ENCODE assay signal across 8 cellular contexts in the genomic region with DNA sequence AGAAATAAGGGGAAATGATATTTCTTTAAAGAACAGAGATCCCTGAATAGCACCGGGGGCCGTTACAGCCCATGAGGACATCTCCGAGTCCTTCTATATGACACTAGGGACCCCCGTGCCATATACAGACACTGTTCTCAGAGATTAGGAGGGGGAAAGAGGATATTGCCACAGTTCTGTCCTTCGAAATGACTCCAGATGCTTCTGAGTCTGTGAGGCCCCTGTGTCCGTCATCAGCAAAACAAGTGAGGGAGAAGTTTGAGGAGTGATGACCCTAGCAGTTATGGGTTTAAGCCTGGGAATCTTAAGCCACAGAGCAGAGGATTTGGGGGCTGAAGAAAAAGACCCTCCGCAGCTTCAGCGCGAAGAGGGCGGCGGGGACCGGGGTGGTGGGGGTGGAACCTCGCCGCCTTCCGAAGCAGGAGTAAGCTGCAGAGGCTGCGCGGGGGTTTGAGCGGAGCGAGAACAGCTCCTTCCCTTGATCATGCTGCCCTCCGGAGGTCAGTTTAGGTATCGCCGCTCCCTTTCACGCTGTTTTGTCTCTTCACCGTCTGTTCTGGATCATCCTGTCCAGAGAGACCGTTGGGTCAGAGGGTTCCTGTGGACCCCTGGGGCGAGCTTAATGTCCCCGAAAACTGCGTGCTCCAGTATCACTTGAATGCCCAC. TPM values are rescaled to one million over a fixed set of nuclear protein-coding genes. Genes with fewer than 3 reads are reported as not detected.
DNase-seq lines count a peak whose midpoint lies in the region; ATAC-seq and TF ChIP-seq lines count a peak whose summit lies in the region.

No MANE protein-coding gene starts in this region.

- no peaks in the 10 kb centered on the region for H3K9me2 ChIP-seq in Karpas-422 (replicated peaks; ENCODE audit: insufficient read depth, low read length)

- peak overlapping the region; percentile 73 for H3K4me3 ChIP-seq in Karpas-422 (ENCODE audit: low read length)
- H3K4me3 ChIP-seq in esophagus (ENCODE audit: low read depth in 1 of 2, low read length in 2 of 2) = peak overlapping the region; percentile 35 to 51
- peak overlapping the region; percentile 73 to 83 for H3K4me3 ChIP-seq in mucosa of rectum (ENCODE audit: low read length in 2 of 2)

- H3K4me3 Mint-ChIP-seq in activated T-cell treated with anti-CD3 and anti-CD28 coated beads, Interleukin-2, amount 50 U/mL, for 4 hours = peak overlapping the region; percentile 89

- H3K9ac ChIP-seq in Karpas-422 (ENCODE audit: low read length) (peak overlapping the region; percentile 73), mucosa of rectum (ENCODE audit: low read depth in 1 of 2, low read length in 2 of 2) (peak overlapping the region; percentile 81 to 85)

- peak; percentile 42 for ATAC-seq in GM21367 (IDR thresholded peaks at IDR 0.05; ENCODE audit: unreplicated experiment)
- peak; percentile 42 to 44 for ATAC-seq in activated T-cell treated with anti-CD3 and anti-CD28 coated beads, Interleukin-2, amount 50 U/mL, for 4 hours

- H3K36me3 ChIP-seq in Karpas-422 (ENCODE audit: insufficient read depth, low read length) = peaks cover 7% of the 10 kb centered on the region; the same call in 1 of the 2 replicates
- peaks cover 0 to 4% of the 10 kb centered on the region in 2 donors for H3K36me3 ChIP-seq in esophagus (ENCODE audit: control insufficient read depth in 2 of 2, insufficient read depth in 2 of 2, low read length in 1 of 2)
- H3K36me3 ChIP-seq in mucosa of rectum (ENCODE audit: control insufficient read depth in 2 of 2, insufficient read depth in 2 of 2, low read length in 2 of 2) = peaks cover 0 to 14% of the 10 kb centered on the region in 2 donors

- H3K9me3 ChIP-seq in Karpas-422 (ENCODE audit: low read length) = no peaks in the 10 kb centered on the region
- no peaks in the 10 kb centered on the region for H3K9me3 ChIP-seq in esophagus (ENCODE audit: control insufficient read depth in 2 of 2, insufficient read depth in 1 of 2, low read depth in 1 of 2, low read length in 1 of 2)
- no peaks in the 10 kb centered on the region for H3K9me3 ChIP-seq in mucosa of rectum (ENCODE audit: control insufficient read depth in 2 of 2, low read length in 2 of 2)

- peaks cover 11% of the 10 kb centered on the region for H3K36me3 Mint-ChIP-seq in activated T-cell treated with anti-CD3 and anti-CD28 coated beads, Interleukin-2, amount 50 U/mL, for 4 hours (ENCODE audit: insufficient read depth)

- peaks cover 17% of the 10 kb centered on the region for H3K79me2 ChIP-seq in Karpas-422 (ENCODE audit: low read length)

- no peaks in the 10 kb centered on the region for H3K27me3 Mint-ChIP-seq in activated T-cell treated with anti-CD3 and anti-CD28 coated beads, Interleukin-2, amount 50 U/mL, for 4 hours (ENCODE audit: low read depth)

- H3K4me2 ChIP-seq in Karpas-422 (ENCODE audit: low read depth, low read length, poor library complexity, severe bottlenecking) = peak overlapping the region; percentile 94

- H3K27me3 ChIP-seq in Karpas-422 (ENCODE audit: low read length) (no peaks in the 10 kb centered on the region), esophagus (ENCODE audit: control insufficient read depth in 1 of 2, insufficient read depth in 2 of 2, low read length in 2 of 2) (no peaks in the 10 kb centered on the region), mucosa of rectum (ENCODE audit: control insufficient read depth in 2 of 2, insufficient read depth in 2 of 2, low read length in 2 of 2) (no peaks in the 10 kb centered on the region)

- H3K4me1 Mint-ChIP-seq in activated T-cell treated with anti-CD3 and anti-CD28 coated beads, Interleukin-2, amount 50 U/mL, for 4 hours (ENCODE audit: low read depth) = peaks cover 36% of the 10 kb centered on the region

- H3K4me1 ChIP-seq in Karpas-422 (ENCODE audit: low read length) (peaks cover 24% of the 10 kb centered on the region), esophagus (ENCODE audit: control insufficient read depth in 2 of 2, insufficient read depth in 2 of 2, low read length in 1 of 2) (peaks cover 7 to 12% of the 10 kb centered on the region in 2 donors), mucosa of rectum (ENCODE audit: control insufficient read depth in 2 of 2, insufficient read depth in 2 of 2, low read length in 2 of 2) (peaks cover 17 to 21% of the 10 kb centered on the region in 2 donors)

- H4K20me1 ChIP-seq in Karpas-422 (ENCODE audit: insufficient read depth, low read depth, low read length) = no peaks in the 10 kb centered on the region

- peak; percentile 91 for DNase-seq in Ammon's horn (ENCODE audit: low spot score)
- DNase-seq in Karpas-422 = peak; percentile 96
- DNase-seq in activated T-cell treated with anti-CD3 and anti-CD28 coated beads, Interleukin-2, amount 50 U/mL, for 4 hours = peak; percentile 92
- DNase-seq in stimulated activated CD8-positive, alpha-beta memory T cell treated with anti-CD3 and anti-CD28 coated beads, Interleukin-4, amount 100 ng/mL, for 24 hours (ENCODE audit: low read depth) = peak; percentile 86

- H3K9me3 Mint-ChIP-seq in activated T-cell treated with anti-CD3 and anti-CD28 coated beads, Interleukin-2, amount 50 U/mL, for 4 hours = no peaks in the 10 kb centered on the region

- H2AFZ ChIP-seq in Karpas-422 (ENCODE audit: low read length) = peak overlapping the region; percentile 100

- 2% methylated on average over 28 of the region's 28 CpGs for WGBS in esophagus, 2 donors

- H3K27ac ChIP-seq in Karpas-422 (ENCODE audit: low read length) (peak overlapping the region; percentile 42), esophagus (ENCODE audit: low read depth in 2 of 2, low read length in 1 of 2) (peak overlapping the region; percentile 85 to 97), mucosa of rectum (ENCODE audit: low read depth in 2 of 2, low read length in 2 of 2) (peak overlapping the region; percentile 85 to 93)

TF ChIP-seq in PFSK-1, 5 proteins besides CTCF, POLR2A, EP300 and RAD21:
- TF ChIP-seq TAF1 (IDR thresholded peaks at IDR 0.05; ENCODE audit: borderline replicate concordance, insufficient read depth, low read length) (no peak), FOXP2 (optimal IDR thresholded peaks at IDR 0.05; ENCODE audit: borderline replicate concordance, extremely low read depth, extremely low read length, insufficient read depth) (peak; percentile 27), POLR2AphosphoS5 (IDR thresholded peaks at IDR 0.05; ENCODE audit: low read depth, low read length) (no peak), SIN3A (IDR thresholded peaks at IDR 0.05; ENCODE audit: borderline replicate concordance, insufficient read depth, low read length) (0 out of 2 replicates have a peak, but pooled peaks have one; percentile 53)
- TF ChIP-seq, protein P1, sequence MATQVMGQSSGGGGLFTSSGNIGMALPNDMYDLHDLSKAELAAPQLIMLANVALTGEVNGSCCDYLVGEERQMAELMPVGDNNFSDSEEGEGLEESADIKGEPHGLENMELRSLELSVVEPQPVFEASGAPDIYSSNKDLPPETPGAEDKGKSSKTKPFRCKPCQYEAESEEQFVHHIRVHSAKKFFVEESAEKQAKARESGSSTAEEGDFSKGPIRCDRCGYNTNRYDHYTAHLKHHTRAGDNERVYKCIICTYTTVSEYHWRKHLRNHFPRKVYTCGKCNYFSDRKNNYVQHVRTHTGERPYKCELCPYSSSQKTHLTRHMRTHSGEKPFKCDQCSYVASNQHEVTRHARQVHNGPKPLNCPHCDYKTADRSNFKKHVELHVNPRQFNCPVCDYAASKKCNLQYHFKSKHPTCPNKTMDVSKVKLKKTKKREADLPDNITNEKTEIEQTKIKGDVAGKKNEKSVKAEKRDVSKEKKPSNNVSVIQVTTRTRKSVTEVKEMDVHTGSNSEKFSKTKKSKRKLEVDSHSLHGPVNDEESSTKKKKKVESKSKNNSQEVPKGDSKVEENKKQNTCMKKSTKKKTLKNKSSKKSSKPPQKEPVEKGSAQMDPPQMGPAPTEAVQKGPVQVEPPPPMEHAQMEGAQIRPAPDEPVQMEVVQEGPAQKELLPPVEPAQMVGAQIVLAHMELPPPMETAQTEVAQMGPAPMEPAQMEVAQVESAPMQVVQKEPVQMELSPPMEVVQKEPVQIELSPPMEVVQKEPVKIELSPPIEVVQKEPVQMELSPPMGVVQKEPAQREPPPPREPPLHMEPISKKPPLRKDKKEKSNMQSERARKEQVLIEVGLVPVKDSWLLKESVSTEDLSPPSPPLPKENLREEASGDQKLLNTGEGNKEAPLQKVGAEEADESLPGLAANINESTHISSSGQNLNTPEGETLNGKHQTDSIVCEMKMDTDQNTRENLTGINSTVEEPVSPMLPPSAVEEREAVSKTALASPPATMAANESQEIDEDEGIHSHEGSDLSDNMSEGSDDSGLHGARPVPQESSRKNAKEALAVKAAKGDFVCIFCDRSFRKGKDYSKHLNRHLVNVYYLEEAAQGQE (IDR thresholded peaks at IDR 0.05; ENCODE audit: insufficient read depth in 1 of 2, low read depth in 2 of 2, low read length in 2 of 2) = no peak
TF ChIP-seq in PFSK-1: peak in this region for 2.

RNA-seq across cellular contexts. Expression of a gene that starts 23.6 kb away (rescaled TPM):
- 21.6 and 76.5 TPM in 2 replicates for total RNA-seq in Karpas-422 (2014; rRNA removed; shearing (Covaris generic); ENCODE audit: low replicate concordance)
- 41.8 TPM for polyA plus RNA-seq in PFSK-1 (2012; ENCODE audit: insufficient read length, low read depth)
- total RNA-seq in activated T-cell treated with anti-CD3 and anti-CD28 coated beads, Interleukin-2, amount 50 U/mL, for 4 hours = 10 to 100 TPM; 51.2 to 65.4 (median 63.5) TPM
- 10 to 100 TPM; 44.9 to 48.9 TPM for polyA plus RNA-seq in esophagus

RNA-seq across cellular contexts. Expression of a gene that starts 23.8 kb away (rescaled TPM):
- 7,996 and 13,063 TPM in 2 replicates for total RNA-seq in Karpas-422 (2014; rRNA removed; shearing (Covaris generic); ENCODE audit: low replicate concordance)
- polyA plus RNA-seq in PFSK-1 (2012; ENCODE audit: insufficient read length, low read depth) = 7,537 TPM
- total RNA-seq in activated T-cell treated with anti-CD3 and anti-CD28 coated beads, Interleukin-2, amount 50 U/mL, for 4 hours = 1,000 to 10,000 TPM; 4,231 to 4,415 (median 4,409) TPM
- polyA plus RNA-seq in esophagus = 1,000 to 10,000 TPM; 7,154 to 7,464 TPM

RNA-seq across cellular contexts. Expression of a gene that starts 28.8 kb away (rescaled TPM):
- 3.4 and 16.2 TPM in 2 replicates for total RNA-seq in Karpas-422 (2014; rRNA removed; shearing (Covaris generic); ENCODE audit: low replicate concordance)
- 0.75 TPM for polyA plus RNA-seq in PFSK-1 (2012; ENCODE audit: insufficient read length, low read depth)
- 1 to 10 TPM; 2.6 to 3.8 (median 3.7) TPM for total RNA-seq in activated T-cell treated with anti-CD3 and anti-CD28 coated beads, Interleukin-2, amount 50 U/mL, for 4 hours
- polyA plus RNA-seq in esophagus = 10 to 100 TPM; 21.1 to 27.2 TPM

RNA-seq across cellular contexts. Expression of a gene that starts 39.8 kb away (rescaled TPM):
- 14.2 and 38.7 TPM in 2 replicates for total RNA-seq in Karpas-422 (2014; rRNA removed; shearing (Covaris generic); ENCODE audit: low replicate concordance)
- 74.5 TPM for polyA plus RNA-seq in PFSK-1 (2012; ENCODE audit: insufficient read length, low read depth)
- total RNA-seq in activated T-cell treated with anti-CD3 and anti-CD28 coated beads, Interleukin-2, amount 50 U/mL, for 4 hours = 10 to 100 TPM; 64.7 to 66.5 (median 66.3) TPM
- 10 to 100 TPM; 26.7 to 32.4 TPM for polyA plus RNA-seq in esophagus

RNA-seq across cellular contexts. Expression of a gene that starts 40.9 kb away (rescaled TPM):
- total RNA-seq in Karpas-422 (2014; rRNA removed; shearing (Covaris generic); ENCODE audit: low replicate concordance) = 59.6 and 91.1 TPM in 2 replicates
- polyA plus RNA-seq in PFSK-1 (2012; ENCODE audit: insufficient read length, low read depth) = 173 TPM
- total RNA-seq in activated T-cell treated with anti-CD3 and anti-CD28 coated beads, Interleukin-2, amount 50 U/mL, for 4 hours = 100 to 1,000 TPM; 188 to 198 (median 197) TPM
- polyA plus RNA-seq in esophagus = 10 to 100 TPM; 38.6 to 44.5 TPM

Comparison
In these comparisons a context has a peak if more than half of its experiments do, and no peak if none do; other contexts are left out.
1. Peak in every context shown above with its lines: DNase-seq, ATAC-seq, H3K4me3 ChIP-seq and H3K27ac ChIP-seq.